ENCODE assay signal across 8 cellular contexts in genomic region chr1:201481761-201482493, GRCh38. TPM values are rescaled to one million over a fixed set of nuclear protein-coding genes. Genes with fewer than 3 reads are reported as not detected.
A peak's percentile ranks its signal among the peaks of the same experiment; 100 is the strongest.
DNase-seq lines count a peak whose midpoint lies in the region; ATAC-seq and TF ChIP-seq lines count a peak whose summit lies in the region.

No MANE protein-coding gene starts in this region.

- H3K4me1 Mint-ChIP-seq in CD14-positive monocyte: peaks cover 28% of the 10 kb centered on the region
- peaks cover 14% of the 10 kb centered on the region for H3K4me1 Mint-ChIP-seq in activated CD8-positive, alpha-beta T cell treated with anti-CD3 and anti-CD28 coated beads for 36 hours (ENCODE audit: low read depth)

- DNase-seq in CD14-positive monocyte (ENCODE audit: low spot score): peak; percentile 76
- DNase-seq in NCI-H748 treated with DMSO at 0.1 percent for 48 hours (lab: John Stamatoyannopoulos, UW): peak; percentile 67
- DNase-seq in activated CD8-positive, alpha-beta T cell treated with anti-CD3 and anti-CD28 coated beads for 36 hours: peak; percentile 87
- peak; percentile 70 for DNase-seq in effector CD4-positive, alpha-beta T cell
- peak; percentile 80 to 90 for DNase-seq in lung microvascular endothelial cell (ENCODE audit: low read depth in 2 of 2)
- peak; percentile 63 for DNase-seq in stimulated activated CD8-positive, alpha-beta memory T cell treated with anti-CD3 and anti-CD28 coated beads, Interleukin-12 subunit alpha, Interleukin-12 subunit beta, amount 100 ng/mL, for 1 hour (ENCODE audit: low read depth)

- peaks cover 39 to 44% of the 10 kb centered on the region in 2 donors for H3K36me3 Mint-ChIP-seq in CD14-positive monocyte
- H3K36me3 Mint-ChIP-seq in activated CD8-positive, alpha-beta T cell treated with anti-CD3 and anti-CD28 coated beads for 36 hours (ENCODE audit: low read depth): peaks cover 2% of the 10 kb centered on the region

- peak overlapping the region; percentile 81 to 89 for H3K4me3 Mint-ChIP-seq in CD14-positive monocyte
- peak overlapping the region; percentile 57 for H3K4me3 Mint-ChIP-seq in activated CD8-positive, alpha-beta T cell treated with anti-CD3 and anti-CD28 coated beads for 36 hours

- POLR2A ChIA-PET in activated CD8-positive, alpha-beta T cell treated with anti-CD3 and anti-CD28 coated beads for 36 hours (lab: Charles Lee): interaction anchor here (0.8 to 2.0 kb wide), 4 partner anchors 12 to 31 kb away, joined by 3 to 9 read pairs (median 4); partner anchors contain the start of gene CSRP1

- H3K27ac Mint-ChIP-seq in CD14-positive monocyte: peak overlapping the region in 1 of 7 donors; percentile 70
- no peak overlapping the region for H3K27ac Mint-ChIP-seq in activated CD8-positive, alpha-beta T cell treated with anti-CD3 and anti-CD28 coated beads for 36 hours

- CTCF ChIA-PET in activated CD8-positive, alpha-beta T cell treated with anti-CD3 and anti-CD28 coated beads for 36 hours (lab: Charles Lee): interaction anchor here (0.6 to 29.4 kb wide), 30 partner anchors 9 to 311 kb away, joined by 3 to 796 read pairs (median 5); partner anchors contain the start of genes CSRP1 and PHLDA3

- peak; percentile 97 for TF ChIP-seq CTCF in CD14-positive monocyte (IDR thresholded peaks at IDR 0.05)
- peak; percentile 82 for TF ChIP-seq CTCF in activated CD8-positive, alpha-beta T cell treated with anti-CD3 and anti-CD28 coated beads for 36 hours (IDR thresholded peaks at IDR 0.05)

- H3K9me3 Mint-ChIP-seq in CD14-positive monocyte: peaks cover 0 to 4% (median 0%) of the 10 kb centered on the region in 7 donors
- H3K9me3 Mint-ChIP-seq in activated CD8-positive, alpha-beta T cell treated with anti-CD3 and anti-CD28 coated beads for 36 hours: no peaks in the 10 kb centered on the region

- intact Hi-C loops in CD14-positive monocyte (cut with micrococcal nuclease): loop anchor here (1.0 to 2.0 kb wide), 2 partner anchors 31 kb away; no protein-coding TSS in a partner anchor
- intact Hi-C loops in activated CD8-positive, alpha-beta T cell treated with anti-CD3 and anti-CD28 coated beads for 36 hours (cut with micrococcal nuclease): loop anchor here (1.0 to 5.0 kb wide), 2 partner anchors 31 to 35 kb away; no protein-coding TSS in a partner anchor

- H3K27me3 Mint-ChIP-seq in CD14-positive monocyte (ENCODE audit: low read depth in 3 of 3): peaks cover 12 to 18% (median 15%) of the 10 kb centered on the region in 3 donors
- peaks cover 22% of the 10 kb centered on the region for H3K27me3 Mint-ChIP-seq in activated CD8-positive, alpha-beta T cell treated with anti-CD3 and anti-CD28 coated beads for 36 hours

- ATAC-seq in GM19351 (IDR thresholded peaks at IDR 0.05; ENCODE audit: unreplicated experiment) (peak; percentile 83), HG03457 (IDR thresholded peaks at IDR 0.05; ENCODE audit: unreplicated experiment) (peak; percentile 52)
- peak; percentile 90 for ATAC-seq in activated CD8-positive, alpha-beta T cell treated with anti-CD3 and anti-CD28 coated beads for 36 hours

RNA-seq across cellular contexts. Expression of gene PHLDA3, which starts 12.9 kb away (rescaled TPM):
- not detected for polyA plus RNA-seq in CD14-positive monocyte
- total RNA-seq in activated CD8-positive, alpha-beta T cell treated with anti-CD3 and anti-CD28 coated beads for 36 hours: 1 to 10 TPM; 6.2 to 7.9 TPM
- 8.9 and 17.2 TPM in 2 replicates for total RNA-seq in lung microvascular endothelial cell

RNA-seq across cellular contexts. Expression of gene CSRP1, which starts 25.0 kb away (rescaled TPM):
- 100 to 1,000 TPM in 1 of 2 donors, 10 to 100 TPM in 1; 98.8 to 111 TPM for polyA plus RNA-seq in CD14-positive monocyte
- total RNA-seq in activated CD8-positive, alpha-beta T cell treated with anti-CD3 and anti-CD28 coated beads for 36 hours: 10 to 100 TPM; 55.3 to 56.2 TPM
- total RNA-seq in lung microvascular endothelial cell: 71.6 and 114 TPM in 2 replicates

RNA-seq across cellular contexts. Expression of gene NAV1, which starts 57.0 kb away (rescaled TPM):
- under 1 TPM; 0.37 to 0.89 TPM for polyA plus RNA-seq in CD14-positive monocyte
- total RNA-seq in activated CD8-positive, alpha-beta T cell treated with anti-CD3 and anti-CD28 coated beads for 36 hours: 1 to 10 TPM; 1.6 to 2.1 TPM
- 1.6 and 5.9 TPM in 2 replicates for total RNA-seq in lung microvascular endothelial cell

Comparison
In these comparisons a context has a peak if more than half of its experiments do, and no peak if none do; other contexts are left out.
1. Peak in every context shown above with its lines: DNase-seq and ATAC-seq.